15 cellular contexts compared by ENCODE assay signal in the genomic region with DNA sequence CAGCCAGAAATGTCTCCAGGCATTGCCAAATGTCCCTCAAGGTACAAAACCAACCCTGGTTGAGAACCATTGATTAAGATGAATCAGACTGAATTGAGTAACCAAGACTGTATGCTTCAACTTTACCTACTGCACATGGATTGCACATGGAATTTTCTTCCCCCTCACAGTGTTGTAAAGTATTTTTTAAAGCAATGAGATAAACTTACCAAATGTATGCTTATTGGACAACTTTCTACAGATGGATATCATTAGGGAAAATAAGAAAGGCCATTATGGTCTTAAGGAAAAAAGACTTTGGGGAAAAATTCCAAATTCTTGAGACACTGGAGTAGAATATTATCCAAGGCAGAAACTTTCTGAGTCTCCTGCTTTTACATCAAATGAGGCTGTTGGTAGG. TPM values are rescaled to one million over a fixed set of nuclear protein-coding genes. Genes with fewer than 3 reads are reported as not detected.
A peak's percentile ranks its signal among the peaks of the same experiment; 100 is the strongest.
DNase-seq lines count a peak whose midpoint lies in the region; ATAC-seq and TF ChIP-seq lines count a peak whose summit lies in the region.
"Had no signal": no experiment of that assay in that cellular context is flagged by ENCODE, and none has a peak within 500 bp of the region (broad histone marks: within the 10 kb centered on the region; RNA-seq: fewer than 3 reads in every experiment).

No MANE protein-coding gene starts in this region.

- H4K8ac ChIP-seq in neuronal stem cell (ENCODE audit: low read depth, low read length) = no peak overlapping the region

- no peak overlapping the region for H2BK12ac ChIP-seq in neuronal stem cell (ENCODE audit: low read length)

- no peak overlapping the region for H2BK5ac ChIP-seq in neuronal stem cell (ENCODE audit: low read length)

- H3K4me2 ChIP-seq in neuronal stem cell (ENCODE audit: insufficient read depth, low read length, poor library complexity, severe bottlenecking) = no peak overlapping the region

- H3K36me3 ChIP-seq in adipocyte (ENCODE audit: control insufficient read depth, insufficient read depth, low read length, severe bottlenecking) (no peaks in the 10 kb centered on the region), neuronal stem cell (replicated peaks in 1 of 2; ENCODE audit: control insufficient read depth in 2 of 2, insufficient read depth in 2 of 2, low read length in 2 of 2) (no peaks in the 10 kb centered on the region)
- H3K36me3 ChIP-seq: HAP-1 had no signal

- TF ChIP-seq CTCF in AG09319 (IDR thresholded peaks at IDR 0.05; ENCODE audit: low read depth, low read length) = no peak

- no peak overlapping the region for H3K18ac ChIP-seq in neuronal stem cell (ENCODE audit: low read length)

- H2AK5ac ChIP-seq in neuronal stem cell (ENCODE audit: low read depth, low read length) = no peak overlapping the region

- H3K23ac ChIP-seq in neuronal stem cell (ENCODE audit: low read depth, low read length, poor library complexity) = no peak overlapping the region

- H3K27ac ChIP-seq in epithelial cell of prostate (peak overlapping the region; percentile 2), neuronal stem cell (replicated peaks; ENCODE audit: low read length) (no peak overlapping the region)

- ATAC-seq in HG02610 (IDR thresholded peaks at IDR 0.05; ENCODE audit: unreplicated experiment) (no peak), HG03432 (IDR thresholded peaks at IDR 0.05; ENCODE audit: unreplicated experiment) (no peak)
- ATAC-seq: GM12878 had no signal

- H2BK15ac ChIP-seq in neuronal stem cell (ENCODE audit: low read length) = no peak overlapping the region

- H3K4me1 ChIP-seq in adipocyte (ENCODE audit: control insufficient read depth, insufficient read depth, low read length) (no peaks in the 10 kb centered on the region), neuronal stem cell (ENCODE audit: control insufficient read depth in 2 of 2, insufficient read depth in 1 of 2, low read depth in 1 of 2, low read length in 2 of 2) (no peaks in the 10 kb centered on the region)
- H3K4me1 ChIP-seq: HAP-1 had no signal

- H3K9ac ChIP-seq in adipocyte (ENCODE audit: low read length) (no peak overlapping the region), neuronal stem cell (ENCODE audit: low read depth, low read length, poor library complexity) (no peak overlapping the region)

- H2BK120ac ChIP-seq in neuronal stem cell (ENCODE audit: low read depth, low read length) = no peak overlapping the region

- H3K9me3 ChIP-seq in adipocyte (ENCODE audit: control insufficient read depth, low read length) (no peaks in the 10 kb centered on the region), neuronal stem cell (replicated peaks in 1 of 2; ENCODE audit: control insufficient read depth in 2 of 2, insufficient read depth in 1 of 2, low read depth in 1 of 2, low read length in 2 of 2) (no peaks in the 10 kb centered on the region)
- H3K9me3 ChIP-seq: HAP-1 had no signal

- H2AFZ ChIP-seq in neuronal stem cell (ENCODE audit: low read length) = no peak overlapping the region

- peak; percentile 14 for DNase-seq in AG09319 (ENCODE audit: extremely low read depth, low read depth)
- peak; percentile 36 for DNase-seq in adipocyte (ENCODE audit: low read depth)
- DNase-seq in epithelial cell of prostate (ENCODE audit: low read depth, low spot score) = no peak
- peak; percentile 11 for DNase-seq in iris pigment epithelial cell (ENCODE audit: low read depth)
- no peak for DNase-seq in neuronal stem cell (ENCODE audit: low spot score)
- DNase-seq: 8988T; C1 segment of cervical spinal cord; Calu3; CD4-positive, alpha-beta T cell; DMS 273 treated with DMSO at 0.1 percent for 48 hours; GOT3 had no signal

- no peak overlapping the region for H4K91ac ChIP-seq in neuronal stem cell (ENCODE audit: low read depth, low read length, poor library complexity)

- no peak overlapping the region for H3K4ac ChIP-seq in neuronal stem cell (ENCODE audit: low read length)

- H3K27me3 ChIP-seq in adipocyte (replicated peaks; ENCODE audit: control insufficient read depth, insufficient read depth, low read length) (no peaks in the 10 kb centered on the region), neuronal stem cell (ENCODE audit: control insufficient read depth in 3 of 3, insufficient read depth in 3 of 3, low read depth in 1 of 3, low read length in 3 of 3) (peaks cover 0 to 8% (median 0%) of the 10 kb centered on the region in 3 experiments)

- no peak overlapping the region for H3K14ac ChIP-seq in neuronal stem cell (ENCODE audit: low read length)

- H3K79me1 ChIP-seq in neuronal stem cell (ENCODE audit: low read depth, low read length) = no peaks in the 10 kb centered on the region

- H3K4me3 ChIP-seq in adipocyte (ENCODE audit: low read length) = no peak overlapping the region
- H3K4me3 ChIP-seq in neuronal stem cell (ENCODE audit: low read length in 2 of 2) = no peak overlapping the region
- H3K4me3 ChIP-seq: GM12878, HAP-1 had no signal

RNA-seq across cellular contexts. Expression of a gene that starts 20.9 kb away (rescaled TPM):
- polyA plus RNA-seq in neuronal stem cell (2013, experiment 1 of 2) = 128 TPM
- polyA plus RNA-seq in neuronal stem cell (2013, experiment 2 of 2) = 133 TPM

Comparison
In these comparisons a context has a peak if more than half of its experiments do, and no peak if none do; other contexts are left out.
1. DNase-seq: peak in AG09319 (single experiment), adipocyte (single experiment) and iris pigment epithelial cell (single experiment); none in epithelial cell of prostate (single experiment) and neuronal stem cell (single experiment).